ENCODE assay signal across 25 cellular contexts in the genomic region with DNA sequence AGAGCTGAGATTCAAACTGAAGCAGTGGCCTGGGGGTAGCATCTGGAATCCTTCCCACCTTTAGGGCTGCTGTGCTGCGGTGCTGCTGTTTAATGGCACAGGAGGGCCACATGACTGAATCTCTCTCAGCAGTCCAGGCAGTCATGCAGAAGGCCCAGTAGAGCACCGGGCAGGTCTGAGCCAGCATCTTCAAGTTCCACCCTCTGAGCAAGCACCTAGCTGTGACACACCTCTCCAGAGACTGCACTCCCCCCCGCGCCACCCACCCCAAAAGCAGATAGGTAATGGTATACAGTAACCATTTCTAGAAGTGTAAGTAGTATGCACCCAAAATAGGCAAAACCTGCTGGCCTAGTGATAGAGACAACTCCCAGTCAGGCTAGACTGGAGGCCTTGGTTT. TPM values are rescaled to one million over a fixed set of nuclear protein-coding genes. Genes with fewer than 3 reads are reported as not detected.
"Had no signal": no experiment of that assay in that cellular context is flagged by ENCODE, and none has a peak within 500 bp of the region (broad histone marks: within the 10 kb centered on the region; RNA-seq: fewer than 3 reads in every experiment).

No MANE protein-coding gene starts in this region.

- DNase-seq: effector memory CD8-positive, alpha-beta T cell; foreskin melanocyte; head of caudate nucleus; left colon; naive thymus-derived CD8-positive, alpha-beta T cell; sigmoid colon; stimulated activated CD4-positive, alpha-beta T cell treated with anti-CD3 and anti-CD28 coated beads, Interleukin-2, amount 100 ng/mL, for 48 hours; stimulated activated CD8-positive, alpha-beta memory T cell treated with anti-CD3 and anti-CD28 coated beads, Interleukin-4, amount 100 ng/mL, for 48 hours; upper lobe of right lung had no signal

- H3K4me3 ChIP-seq: hepatocyte, right atrium auricular region, sigmoid colon, skin epidermis, tibial nerve, upper lobe of right lung, vagina had no signal

- H3K27ac ChIP-seq: hepatocyte, neutrophil, right atrium auricular region, sigmoid colon, skin epidermis, tibial nerve, upper lobe of right lung, vagina had no signal

- H3K4me1 ChIP-seq: right atrium auricular region had no signal

- H3K9me3 ChIP-seq: neutrophil, right atrium auricular region, sigmoid colon, tibial nerve, upper lobe of right lung, vagina had no signal

- H3K36me3 ChIP-seq: neutrophil, right atrium auricular region, sigmoid colon, tibial nerve, upper lobe of right lung, vagina had no signal

- H3K27me3 ChIP-seq: hepatocyte, neutrophil, right atrium auricular region, sigmoid colon, tibial nerve, upper lobe of right lung, vagina had no signal

- ATAC-seq: effector memory CD8-positive, alpha-beta T cell; left colon; naive thymus-derived CD8-positive, alpha-beta T cell; stimulated activated effector memory CD8-positive, alpha-beta T cell treated with anti-CD3 and anti-CD28 coated beads, Interleukin-12 subunit alpha, Interleukin-12 subunit beta, amount 100 ng/mL, for 72 hours; upper lobe of right lung had no signal

RNA-seq across cellular contexts. Expression of gene IL4, which starts 8.2 kb away (rescaled TPM):
- total RNA-seq: epithelial cell of proximal tubule; hepatocyte; kidney epithelial cell; left colon; liver; lung microvascular endothelial cell; mesenteric fat pad; mononuclear cell; naive thymus-derived CD8-positive, alpha-beta T cell; osteoblast; right atrium auricular region; sigmoid colon; temporal lobe; tibial nerve; upper lobe of right lung; vagina had no signal
- polyA plus RNA-seq: hepatocyte; liver; naive thymus-derived CD8-positive, alpha-beta T cell; neural cell; sigmoid colon had no signal

RNA-seq across cellular contexts. Expression of gene IL13, which starts 24.0 kb away (rescaled TPM):
- total RNA-seq: epithelial cell of proximal tubule, hepatocyte, kidney epithelial cell, left colon, liver, lung microvascular endothelial cell, mesenteric fat pad, osteoblast, right atrium auricular region, sigmoid colon, temporal lobe, upper lobe of right lung, vagina had no signal
- polyA plus RNA-seq: hepatocyte; liver; naive thymus-derived CD8-positive, alpha-beta T cell had no signal
